ENCODE assay signal across 1 cellular context in the genomic region with DNA sequence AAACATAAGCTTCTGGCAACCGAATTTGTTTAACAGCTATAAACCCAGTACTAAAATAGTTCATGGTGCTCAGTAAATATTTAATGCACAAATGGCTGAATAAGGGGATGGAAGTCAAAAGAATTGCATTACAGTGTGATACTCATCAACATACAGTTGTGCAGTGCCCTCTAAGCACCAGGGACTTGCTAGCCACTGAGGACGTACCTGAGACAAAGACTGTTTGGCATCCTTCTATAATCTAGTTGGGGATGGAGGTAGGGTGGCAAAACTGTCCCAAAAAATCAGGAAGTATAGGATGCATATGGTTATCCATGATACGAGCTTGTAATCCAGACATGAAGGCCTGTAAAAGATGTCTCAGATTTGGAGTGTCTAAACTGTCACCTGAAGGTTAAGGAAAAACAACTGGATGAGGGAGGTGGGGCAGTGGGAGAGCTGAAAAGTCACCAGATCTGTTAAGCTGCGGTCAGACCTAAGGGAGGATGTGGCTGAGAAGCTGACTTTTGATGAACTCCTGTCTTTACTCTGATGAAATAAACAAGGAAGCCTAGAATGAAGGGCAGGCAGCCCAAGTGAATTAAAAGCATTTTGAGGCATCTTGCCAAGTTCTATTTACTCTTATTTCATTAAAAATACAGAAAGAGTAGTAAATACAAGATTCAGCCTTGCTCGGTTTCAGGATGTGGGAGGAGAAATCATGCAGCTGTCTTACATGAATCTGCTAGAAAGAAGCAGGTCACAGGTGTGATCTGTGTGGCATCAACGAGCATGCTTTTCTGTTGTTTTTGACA.
TF ChIP-seq lines count a peak whose summit lies in the region.

No MANE protein-coding gene starts in this region.

TF ChIP-seq in GM12878, 131 proteins besides CTCF, POLR2A, EP300 and RAD21 (continued from another document):
- TF ChIP-seq FOS (IDR thresholded peaks at IDR 0.05; ENCODE audit: borderline replicate concordance, extremely low read depth, insufficient read length) = no peak
- TF ChIP-seq SMARCA5 (IDR thresholded peaks at IDR 0.05) = no peak
- no peak for TF ChIP-seq SMAD5 (IDR thresholded peaks at IDR 0.05; ENCODE audit: low read depth)
- TF ChIP-seq HDGF (IDR thresholded peaks at IDR 0.05) = no peak
- TF ChIP-seq SUZ12 (IDR thresholded peaks at IDR 0.05; ENCODE audit: unreplicated experiment) = no peak
- TF ChIP-seq STAT1 (conservative IDR thresholded peaks at IDR 0.05) = no peak
- TF ChIP-seq, protein P1, sequence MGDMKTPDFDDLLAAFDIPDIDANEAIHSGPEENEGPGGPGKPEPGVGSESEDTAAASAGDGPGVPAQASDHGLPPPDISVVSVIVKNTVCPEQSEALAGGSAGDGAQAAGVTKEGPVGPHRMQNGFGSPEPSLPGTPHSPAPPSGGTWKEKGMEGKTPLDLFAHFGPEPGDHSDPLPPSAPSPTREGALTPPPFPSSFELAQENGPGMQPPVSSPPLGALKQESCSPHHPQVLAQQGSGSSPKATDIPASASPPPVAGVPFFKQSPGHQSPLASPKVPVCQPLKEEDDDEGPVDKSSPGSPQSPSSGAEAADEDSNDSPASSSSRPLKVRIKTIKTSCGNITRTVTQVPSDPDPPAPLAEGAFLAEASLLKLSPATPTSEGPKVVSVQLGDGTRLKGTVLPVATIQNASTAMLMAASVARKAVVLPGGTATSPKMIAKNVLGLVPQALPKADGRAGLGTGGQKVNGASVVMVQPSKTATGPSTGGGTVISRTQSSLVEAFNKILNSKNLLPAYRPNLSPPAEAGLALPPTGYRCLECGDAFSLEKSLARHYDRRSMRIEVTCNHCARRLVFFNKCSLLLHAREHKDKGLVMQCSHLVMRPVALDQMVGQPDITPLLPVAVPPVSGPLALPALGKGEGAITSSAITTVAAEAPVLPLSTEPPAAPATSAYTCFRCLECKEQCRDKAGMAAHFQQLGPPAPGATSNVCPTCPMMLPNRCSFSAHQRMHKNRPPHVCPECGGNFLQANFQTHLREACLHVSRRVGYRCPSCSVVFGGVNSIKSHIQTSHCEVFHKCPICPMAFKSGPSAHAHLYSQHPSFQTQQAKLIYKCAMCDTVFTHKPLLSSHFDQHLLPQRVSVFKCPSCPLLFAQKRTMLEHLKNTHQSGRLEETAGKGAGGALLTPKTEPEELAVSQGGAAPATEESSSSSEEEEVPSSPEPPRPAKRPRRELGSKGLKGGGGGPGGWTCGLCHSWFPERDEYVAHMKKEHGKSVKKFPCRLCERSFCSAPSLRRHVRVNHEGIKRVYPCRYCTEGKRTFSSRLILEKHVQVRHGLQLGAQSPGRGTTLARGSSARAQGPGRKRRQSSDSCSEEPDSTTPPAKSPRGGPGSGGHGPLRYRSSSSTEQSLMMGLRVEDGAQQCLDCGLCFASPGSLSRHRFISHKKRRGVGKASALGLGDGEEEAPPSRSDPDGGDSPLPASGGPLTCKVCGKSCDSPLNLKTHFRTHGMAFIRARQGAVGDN (IDR thresholded peaks at IDR 0.05) = no peak
- TF ChIP-seq TCF7 (IDR thresholded peaks at IDR 0.05; ENCODE audit: borderline replicate concordance) = no peak
